1 cellular context compared by ENCODE assay signal in the genomic region with DNA sequence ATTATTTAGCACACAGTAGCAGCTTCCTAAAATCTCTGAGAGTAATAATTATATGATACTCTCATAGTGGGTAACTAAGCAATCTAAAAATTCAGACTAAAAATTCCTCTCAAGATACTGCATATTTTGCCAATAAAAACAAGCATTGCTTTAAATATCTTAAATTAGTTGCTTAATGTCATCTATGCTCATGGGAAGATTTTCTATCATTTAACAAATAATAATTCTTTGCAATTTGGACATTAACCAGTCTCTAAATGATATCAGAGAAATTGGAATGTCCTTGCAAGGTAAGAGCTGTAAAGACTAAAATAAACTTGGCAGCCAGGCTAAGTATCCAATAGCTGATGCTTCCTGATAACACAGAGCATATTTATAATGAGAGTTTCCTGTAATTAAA.
TF ChIP-seq lines count a peak whose summit lies in the region.

No MANE protein-coding gene starts in this region.

TF ChIP-seq in SK-N-SH, 30 proteins besides CTCF, POLR2A, EP300 and RAD21 (continued from another document):
- TF ChIP-seq, protein P1, sequence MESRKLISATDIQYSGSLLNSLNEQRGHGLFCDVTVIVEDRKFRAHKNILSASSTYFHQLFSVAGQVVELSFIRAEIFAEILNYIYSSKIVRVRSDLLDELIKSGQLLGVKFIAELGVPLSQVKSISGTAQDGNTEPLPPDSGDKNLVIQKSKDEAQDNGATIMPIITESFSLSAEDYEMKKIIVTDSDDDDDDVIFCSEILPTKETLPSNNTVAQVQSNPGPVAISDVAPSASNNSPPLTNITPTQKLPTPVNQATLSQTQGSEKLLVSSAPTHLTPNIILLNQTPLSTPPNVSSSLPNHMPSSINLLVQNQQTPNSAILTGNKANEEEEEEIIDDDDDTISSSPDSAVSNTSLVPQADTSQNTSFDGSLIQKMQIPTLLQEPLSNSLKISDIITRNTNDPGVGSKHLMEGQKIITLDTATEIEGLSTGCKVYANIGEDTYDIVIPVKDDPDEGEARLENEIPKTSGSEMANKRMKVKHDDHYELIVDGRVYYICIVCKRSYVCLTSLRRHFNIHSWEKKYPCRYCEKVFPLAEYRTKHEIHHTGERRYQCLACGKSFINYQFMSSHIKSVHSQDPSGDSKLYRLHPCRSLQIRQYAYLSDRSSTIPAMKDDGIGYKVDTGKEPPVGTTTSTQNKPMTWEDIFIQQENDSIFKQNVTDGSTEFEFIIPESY (IDR thresholded peaks at IDR 0.05; ENCODE audit: borderline replicate concordance, low read depth): no peak
- TF ChIP-seq USF2 (IDR thresholded peaks at IDR 0.05; ENCODE audit: borderline replicate concordance, low read depth, low read length) (no peak), EZH2phosphoT487 (IDR thresholded peaks at IDR 0.05; ENCODE audit: borderline replicate concordance, low read depth) (no peak), YY1 (IDR thresholded peaks at IDR 0.05; ENCODE audit: low read depth) (no peak)
- TF ChIP-seq, protein P2, sequence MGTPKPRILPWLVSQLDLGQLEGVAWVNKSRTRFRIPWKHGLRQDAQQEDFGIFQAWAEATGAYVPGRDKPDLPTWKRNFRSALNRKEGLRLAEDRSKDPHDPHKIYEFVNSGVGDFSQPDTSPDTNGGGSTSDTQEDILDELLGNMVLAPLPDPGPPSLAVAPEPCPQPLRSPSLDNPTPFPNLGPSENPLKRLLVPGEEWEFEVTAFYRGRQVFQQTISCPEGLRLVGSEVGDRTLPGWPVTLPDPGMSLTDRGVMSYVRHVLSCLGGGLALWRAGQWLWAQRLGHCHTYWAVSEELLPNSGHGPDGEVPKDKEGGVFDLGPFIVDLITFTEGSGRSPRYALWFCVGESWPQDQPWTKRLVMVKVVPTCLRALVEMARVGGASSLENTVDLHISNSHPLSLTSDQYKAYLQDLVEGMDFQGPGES (IDR thresholded peaks at IDR 0.05; ENCODE audit: low read depth, low read length): no peak
